In genomic region chr21:25717491-25718139, GRCh38 we compare ENCODE assay signal across 15 cellular contexts. TPM values are rescaled to one million over a fixed set of nuclear protein-coding genes. Genes with fewer than 3 reads are reported as not detected.
DNase-seq lines count a peak whose midpoint lies in the region; ATAC-seq and TF ChIP-seq lines count a peak whose summit lies in the region.
"Had no signal": no experiment of that assay in that cellular context is flagged by ENCODE, and none has a peak within 500 bp of the region (broad histone marks: within the 10 kb centered on the region; RNA-seq: fewer than 3 reads in every experiment).

No MANE protein-coding gene starts in this region.

- H3K9me3 ChIP-seq in mesenchymal stem cell (ENCODE audit: control insufficient read depth, low read length), result no peaks in the 10 kb centered on the region
- H3K9me3 ChIP-seq: MG63, mucosa of descending colon, prostate gland had no signal

- H3K18ac ChIP-seq in mesenchymal stem cell (ENCODE audit: low read depth in 1 of 2, low read length in 2 of 2), result no peak overlapping the region

- no peak overlapping the region for H3K4me3 Mint-ChIP-seq in activated naive CD8-positive, alpha-beta T cell treated with anti-CD3 and anti-CD28 coated beads for 36 hours
- no peak overlapping the region for H3K4me3 Mint-ChIP-seq in T-helper 2 cell treated with Interferon-gamma antibody and Interleukin-4, amounts not matched to agents 5 μg/mL and 100 μg/mL, for 36 hours
- H3K4me3 Mint-ChIP-seq: activated CD4-positive, alpha-beta memory T cell treated with anti-CD3 and anti-CD28 coated beads for 36 hours; activated naive CD8-positive, alpha-beta T cell had no signal

- H2BK12ac ChIP-seq in mesenchymal stem cell (ENCODE audit: low read length in 2 of 2), result no peak overlapping the region

- peaks cover 3% of the 10 kb centered on the region for H3K4me1 Mint-ChIP-seq in activated naive CD8-positive, alpha-beta T cell treated with anti-CD3 and anti-CD28 coated beads for 36 hours
- H3K4me1 Mint-ChIP-seq in T-helper 2 cell treated with Interferon-gamma antibody and Interleukin-4, amounts not matched to agents 5 μg/mL and 100 μg/mL, for 36 hours (ENCODE audit: low read depth), result no peaks in the 10 kb centered on the region

- H3K4me1 ChIP-seq in mesenchymal stem cell (ENCODE audit: control insufficient read depth, insufficient read depth, low read depth, low read length), result peaks cover 1% of the 10 kb centered on the region
- H3K4me1 ChIP-seq: prostate gland had no signal

- H3K79me1 ChIP-seq in mesenchymal stem cell (replicated peaks; ENCODE audit: low read length, poor library complexity, severe bottlenecking), result peaks cover 4% of the 10 kb centered on the region

- H3K27ac Mint-ChIP-seq in activated naive CD8-positive, alpha-beta T cell treated with anti-CD3 and anti-CD28 coated beads for 36 hours, result no peak overlapping the region
- no peak overlapping the region for H3K27ac Mint-ChIP-seq in T-helper 2 cell treated with Interferon-gamma antibody and Interleukin-4, amounts not matched to agents 5 μg/mL and 100 μg/mL, for 36 hours
- H3K27ac Mint-ChIP-seq: activated CD4-positive, alpha-beta memory T cell treated with anti-CD3 and anti-CD28 coated beads for 36 hours; activated naive CD8-positive, alpha-beta T cell had no signal

- H2BK5ac ChIP-seq in mesenchymal stem cell (ENCODE audit: low read depth, low read length, poor library complexity, severe bottlenecking), result no peak overlapping the region

- no peak overlapping the region for H3K4ac ChIP-seq in mesenchymal stem cell (ENCODE audit: low read depth in 1 of 2, low read length in 2 of 2)

- H3K27me3 Mint-ChIP-seq in activated naive CD8-positive, alpha-beta T cell treated with anti-CD3 and anti-CD28 coated beads for 36 hours, result no peaks in the 10 kb centered on the region
- no peaks in the 10 kb centered on the region for H3K27me3 Mint-ChIP-seq in T-helper 2 cell treated with Interferon-gamma antibody and Interleukin-4, amounts not matched to agents 5 μg/mL and 100 μg/mL, for 36 hours (ENCODE audit: low read depth)
- H3K27me3 Mint-ChIP-seq: activated CD4-positive, alpha-beta memory T cell treated with anti-CD3 and anti-CD28 coated beads for 36 hours; activated naive CD8-positive, alpha-beta T cell had no signal

- peak; percentile 25 for DNase-seq in GF-D8 (lab: John Stamatoyannopoulos, UW)
- peak; percentile 35 for DNase-seq in KBM-7
- peak; percentile 59 to 68 for DNase-seq in cardiac fibroblast (ENCODE audit: low read depth in 2 of 2)
- DNase-seq in mesenchymal stem cell, result peak; percentile 26
- DNase-seq in activated naive CD8-positive, alpha-beta T cell treated with anti-CD3 and anti-CD28 coated beads for 36 hours, result no peak
- DNase-seq in T-helper 2 cell treated with Interferon-gamma antibody and Interleukin-4, amounts not matched to agents 5 μg/mL and 100 μg/mL, for 36 hours (ENCODE audit: low spot score), result no peak
- DNase-seq: activated CD4-positive, alpha-beta memory T cell treated with anti-CD3 and anti-CD28 coated beads for 36 hours; effector CD4-positive, alpha-beta T cell; MG63; mucosa of descending colon; NCI-H510A treated with DMSO at 0.1 percent for 48 hours had no signal

- no peak for ATAC-seq in HG03159 (IDR thresholded peaks at IDR 0.05; ENCODE audit: unreplicated experiment)
- ATAC-seq: GM12878, mucosa of descending colon had no signal

- no peak for TF ChIP-seq CTCF in cardiac fibroblast (IDR thresholded peaks at IDR 0.05; ENCODE audit: low read depth, low read length)

- H3K23ac ChIP-seq in mesenchymal stem cell (ENCODE audit: low read length in 2 of 2), result no peak overlapping the region

- in situ Hi-C loops in KBM-7 (cut with MboI; ENCODE audit: low pct_unique_long_range_greater_than_20kb, low sequenced_read_pairs), result no loop called here

- no peaks in the 10 kb centered on the region for H3K27me3 ChIP-seq in mesenchymal stem cell (ENCODE audit: control insufficient read depth in 1 of 2, insufficient read depth in 1 of 2, low read length in 2 of 2)
- H3K27me3 ChIP-seq: MG63 had no signal

- 99% methylated on average over 5 of the region's 5 CpGs for WGBS in mesenchymal stem cell

- no peak overlapping the region for H3K27ac ChIP-seq in mesenchymal stem cell (ENCODE audit: low read length, poor library complexity, severe bottlenecking)
- H3K27ac ChIP-seq: prostate gland had no signal

- no peaks in the 10 kb centered on the region for H3K9me3 Mint-ChIP-seq in activated naive CD8-positive, alpha-beta T cell treated with anti-CD3 and anti-CD28 coated beads for 36 hours
- no peaks in the 10 kb centered on the region for H3K9me3 Mint-ChIP-seq in T-helper 2 cell treated with Interferon-gamma antibody and Interleukin-4, amounts not matched to agents 5 μg/mL and 100 μg/mL, for 36 hours
- H3K9me3 Mint-ChIP-seq: activated CD4-positive, alpha-beta memory T cell treated with anti-CD3 and anti-CD28 coated beads for 36 hours had no signal

- no peak overlapping the region for H2AFZ ChIP-seq in mesenchymal stem cell (ENCODE audit: low read depth, low read length)

- H3K4me3 ChIP-seq in cardiac fibroblast (replicated peaks in 1 of 2; ENCODE audit: low read depth in 2 of 2, low read length in 2 of 2), result no peak overlapping the region
- H3K4me3 ChIP-seq in mesenchymal stem cell (ENCODE audit: insufficient read depth in 1 of 2, low read depth in 1 of 2, low read length in 2 of 2), result no peak overlapping the region
- H3K4me3 ChIP-seq: GM12878, MG63, mucosa of descending colon, prostate gland had no signal

- peaks cover 14% of the 10 kb centered on the region for H3K36me3 Mint-ChIP-seq in activated naive CD8-positive, alpha-beta T cell treated with anti-CD3 and anti-CD28 coated beads for 36 hours
- peaks cover 13% of the 10 kb centered on the region for H3K36me3 Mint-ChIP-seq in T-helper 2 cell treated with Interferon-gamma antibody and Interleukin-4, amounts not matched to agents 5 μg/mL and 100 μg/mL, for 36 hours (ENCODE audit: low read depth)

- H3K14ac ChIP-seq in mesenchymal stem cell (ENCODE audit: low read length in 2 of 2), result no peak overlapping the region

- no peak overlapping the region for H2AK5ac ChIP-seq in mesenchymal stem cell (ENCODE audit: low read length, severe bottlenecking)

- no peak overlapping the region for H3K9ac ChIP-seq in mesenchymal stem cell (ENCODE audit: low read length)

- no peak overlapping the region for H4K8ac ChIP-seq in mesenchymal stem cell (ENCODE audit: low read length)

- no peak overlapping the region for H3K4me2 ChIP-seq in mesenchymal stem cell (ENCODE audit: low read length, poor library complexity, severe bottlenecking)

- peaks cover 18 to 45% of the 10 kb centered on the region in 2 experiments for H3K36me3 ChIP-seq in mesenchymal stem cell (ENCODE audit: control insufficient read depth in 1 of 2, insufficient read depth in 2 of 2, low read depth in 1 of 2, low read length in 2 of 2)

- H2BK15ac ChIP-seq in mesenchymal stem cell (ENCODE audit: low read depth, poor library complexity, severe bottlenecking), result peak overlapping the region; percentile 48

- H4K91ac ChIP-seq in mesenchymal stem cell (ENCODE audit: low read length), result no peak overlapping the region

- H2BK120ac ChIP-seq in mesenchymal stem cell (ENCODE audit: low read depth, low read length), result no peak overlapping the region

RNA-seq across cellular contexts. Expression of gene ATP5PF, which starts 17.1 kb away (rescaled TPM):
- polyA plus RNA-seq in mesenchymal stem cell (2013, experiment 1 of 2), result 306 TPM
- 317 TPM for polyA plus RNA-seq in mesenchymal stem cell (2013, experiment 2 of 2)
- 100 to 1,000 TPM; 187 TPM for total RNA-seq in activated naive CD8-positive, alpha-beta T cell treated with anti-CD3 and anti-CD28 coated beads for 36 hours

RNA-seq across cellular contexts. Expression of gene GABPA, which starts 17.2 kb away (rescaled TPM):
- polyA plus RNA-seq in mesenchymal stem cell (2013, experiment 1 of 2), result 11.7 TPM
- polyA plus RNA-seq in mesenchymal stem cell (2013, experiment 2 of 2), result 13.0 TPM
- total RNA-seq in activated naive CD8-positive, alpha-beta T cell treated with anti-CD3 and anti-CD28 coated beads for 36 hours, result 10 to 100 TPM; 25.7 to 26.4 TPM

Comparison
In these comparisons a context has a peak if more than half of its experiments do, and no peak if none do; other contexts are left out.
1. DNase-seq: peak in GF-D8 (single experiment), KBM-7 (single experiment), cardiac fibroblast (2 of 2) and mesenchymal stem cell (single experiment); none in activated naive CD8-positive, alpha-beta T cell treated with anti-CD3 and anti-CD28 coated beads for 36 hours (single experiment) and T-helper 2 cell treated with Interferon-gamma antibody and Interleukin-4, amounts not matched to agents 5 μg/mL and 100 μg/mL, for 36 hours (single experiment).